ENCODE assay signal across 1 cellular context in genomic region chr3:184174646-184175492, GRCh38.
TF ChIP-seq lines count a peak whose summit lies in the region.

Gene AP2M1, plus strand, starts transcription at chr3:184174855. Its CDS starts 2,139 bp downstream, at chr3:184176994.

TF ChIP-seq in HepG2, 621 proteins besides CTCF, POLR2A, EP300 and RAD21 (continued from another document and continues in another):
- no peak for TF ChIP-seq FOXK2 (IDR thresholded peaks at IDR 0.05)
- TF ChIP-seq SRSF4 (IDR thresholded peaks at IDR 0.05; ENCODE audit: low read depth, low read length, poor library complexity, severe bottlenecking): no peak
- no peak for TF ChIP-seq THRA (CRISPR knock-in tag; IDR thresholded peaks at IDR 0.05; ENCODE audit: borderline replicate concordance)
- TF ChIP-seq DBP (CRISPR knock-in tag; IDR thresholded peaks at IDR 0.05; ENCODE audit: not compliant biosample characterization): no peak
- TF ChIP-seq ZHX1 (CRISPR knock-in tag; IDR thresholded peaks at IDR 0.05; ENCODE audit: low read depth): peak; percentile 85; the same call in 1 of the 2 replicates
- TF ChIP-seq ZNF253 (CRISPR knock-in tag; IDR thresholded peaks at IDR 0.05; ENCODE audit: borderline replicate concordance): no peak
- TF ChIP-seq ATF4 (CRISPR knock-in tag; IDR thresholded peaks at IDR 0.05): peak in 1 of 2 experiments; percentile 63; a peak in 2 of 4 replicates
- TF ChIP-seq ZNF430 (CRISPR knock-in tag; IDR thresholded peaks at IDR 0.05): no peak; the same call in 1 of the 2 replicates
- peak; percentile 61; the same call in 1 of the 2 replicates for TF ChIP-seq ZMAT3 (CRISPR knock-in tag; conservative IDR thresholded peaks at IDR 0.05)
- TF ChIP-seq CSRNP2 (CRISPR knock-in tag; conservative IDR thresholded peaks at IDR 0.05; ENCODE audit: low read depth): no peak
- TF ChIP-seq TBX2 (CRISPR knock-in tag; IDR thresholded peaks at IDR 0.05; ENCODE audit: borderline replicate concordance): peak; percentile 85
- TF ChIP-seq THAP11 (CRISPR knock-in tag; IDR thresholded peaks at IDR 0.05): peak; percentile 99
- no peak for TF ChIP-seq RFX1 (IDR thresholded peaks at IDR 0.05)
- no peak for TF ChIP-seq HBP1 (CRISPR knock-in tag; IDR thresholded peaks at IDR 0.05; ENCODE audit: low read depth)
- TF ChIP-seq HCFC1 (IDR thresholded peaks at IDR 0.05; ENCODE audit: low read depth, low read length): peak; percentile 92
- TF ChIP-seq BCL6 (CRISPR knock-in tag; IDR thresholded peaks at IDR 0.05): peak; percentile 8; the same call in 1 of the 2 replicates
- peak; percentile 69; the same call in 1 of the 2 replicates for TF ChIP-seq MXD4 (CRISPR knock-in tag; IDR thresholded peaks at IDR 0.05)
- peak; percentile 62; the same call in 1 of the 2 replicates for TF ChIP-seq KMT2A (CRISPR knock-in tag; IDR thresholded peaks at IDR 0.05)
- no peak for TF ChIP-seq ZKSCAN8 (CRISPR knock-in tag; IDR thresholded peaks at IDR 0.05; ENCODE audit: borderline replicate concordance)
- no peak for TF ChIP-seq TAF15 (IDR thresholded peaks at IDR 0.05; ENCODE audit: low read depth, low read length, poor library complexity, severe bottlenecking)
- no peak; the same call in 1 of the 2 replicates for TF ChIP-seq HDAC2 (CRISPR knock-in tag; IDR thresholded peaks at IDR 0.05)
- no peak for TF ChIP-seq KLF6 (CRISPR knock-in tag; IDR thresholded peaks at IDR 0.05)
- TF ChIP-seq HNRNPUL1 (IDR thresholded peaks at IDR 0.05; ENCODE audit: low read depth, low read length): no peak
- TF ChIP-seq IRF1 (CRISPR knock-in tag; IDR thresholded peaks at IDR 0.05; ENCODE audit: low read depth): no peak
- peak; percentile 35 for TF ChIP-seq IKZF4 (CRISPR knock-in tag; IDR thresholded peaks at IDR 0.05; ENCODE audit: borderline replicate concordance, low read depth, not compliant biosample characterization)
- TF ChIP-seq ZNF335 (CRISPR knock-in tag; IDR thresholded peaks at IDR 0.05): 0 out of 2 replicates have a peak, but pooled peaks have one; percentile 48
- no peak for TF ChIP-seq GPN1 (CRISPR knock-in tag; IDR thresholded peaks at IDR 0.05; ENCODE audit: borderline replicate concordance)
- TF ChIP-seq SMAD1 (CRISPR knock-in tag; IDR thresholded peaks at IDR 0.05; ENCODE audit: borderline replicate concordance, low read depth): no peak
- TF ChIP-seq CC2D1A (CRISPR knock-in tag; IDR thresholded peaks at IDR 0.05): no peak
- TF ChIP-seq BORCS8-MEF2B (CRISPR knock-in tag; IDR thresholded peaks at IDR 0.05): peak; percentile 44; the same call in 1 of the 2 replicates
- TF ChIP-seq ZNF781 (CRISPR knock-in tag; IDR thresholded peaks at IDR 0.05; ENCODE audit: borderline replicate concordance, not compliant biosample characterization): peak; percentile 34
- 0 out of 2 replicates have a peak, but pooled peaks have one; percentile 46 for TF ChIP-seq ZSCAN31 (CRISPR knock-in tag; IDR thresholded peaks at IDR 0.05; ENCODE audit: low read depth)
- TF ChIP-seq SRF (IDR thresholded peaks at IDR 0.05; ENCODE audit: low read depth, low read length): no peak
- TF ChIP-seq HOXA9 (CRISPR knock-in tag; IDR thresholded peaks at IDR 0.05; ENCODE audit: borderline replicate concordance): no peak
- 0 out of 2 replicates have a peak, but pooled peaks have one; percentile 64 for TF ChIP-seq ZNF614 (CRISPR knock-in tag; IDR thresholded peaks at IDR 0.05; ENCODE audit: borderline replicate concordance)
- no peak for TF ChIP-seq STAT5B (CRISPR knock-in tag; IDR thresholded peaks at IDR 0.05)
- TF ChIP-seq ZBTB3 (CRISPR knock-in tag; IDR thresholded peaks at IDR 0.05; ENCODE audit: borderline replicate concordance, low read depth): no peak
- TF ChIP-seq ZNF646 (CRISPR knock-in tag; IDR thresholded peaks at IDR 0.05): no peak
- peak; percentile 57; the same call in 1 of the 2 replicates for TF ChIP-seq ELF4 (CRISPR knock-in tag; IDR thresholded peaks at IDR 0.05; ENCODE audit: borderline replicate concordance)
- TF ChIP-seq TBX3 (IDR thresholded peaks at IDR 0.05; ENCODE audit: borderline replicate concordance): no peak
- peak in 1 of 2 experiments; percentile 70; a peak in 2 of 4 replicates for TF ChIP-seq KLF16 (CRISPR knock-in tag; IDR thresholded peaks at IDR 0.05)
- no peak for TF ChIP-seq TRIM22 (IDR thresholded peaks at IDR 0.05)
- TF ChIP-seq ATM (IDR thresholded peaks at IDR 0.05; ENCODE audit: borderline replicate concordance): no peak
- TF ChIP-seq KLF13 (CRISPR knock-in tag; IDR thresholded peaks at IDR 0.05): no peak
- no peak for TF ChIP-seq MED8 (CRISPR knock-in tag; IDR thresholded peaks at IDR 0.05; ENCODE audit: insufficient replicate concordance)
- TF ChIP-seq ZFP36L2 (CRISPR knock-in tag; IDR thresholded peaks at IDR 0.05): 0 out of 2 replicates have a peak, but pooled peaks have one; percentile 59
- TF ChIP-seq ZNF577 (CRISPR knock-in tag; IDR thresholded peaks at IDR 0.05; ENCODE audit: borderline replicate concordance, low read depth): no peak
- peak; percentile 84 for TF ChIP-seq PHF8 (CRISPR knock-in tag; IDR thresholded peaks at IDR 0.05)
- TF ChIP-seq ZNF17 (CRISPR knock-in tag; IDR thresholded peaks at IDR 0.05): no peak
